11 cellular contexts compared by ENCODE assay signal in genomic region chr1:62212411-62212810, GRCh38. TPM values are rescaled to one million over a fixed set of nuclear protein-coding genes. Genes with fewer than 3 reads are reported as not detected.
"Had no signal": no experiment of that assay in that cellular context is flagged by ENCODE, and none has a peak within 500 bp of the region (broad histone marks: within the 10 kb centered on the region; RNA-seq: fewer than 3 reads in every experiment).

No MANE protein-coding gene starts in this region.

- H3K36me3 ChIP-seq: HAP-1 had no signal

- H3K4me3 Mint-ChIP-seq: HFFc6, IgD-negative memory B cell had no signal

- H3K4me3 ChIP-seq: GM23248, HAP-1 had no signal

- H3K9ac ChIP-seq: GM23248 had no signal

- H3K4me1 ChIP-seq: HAP-1 had no signal

- DNase-seq: GM23248, H7, HFFc6, KBM-7 had no signal

- ATAC-seq: HCT116, HepG2 had no signal

- H3K27ac Mint-ChIP-seq: HFFc6, IgD-negative memory B cell had no signal

- H3K27ac ChIP-seq: GM23248, HL-60 had no signal

- H2AFZ ChIP-seq: GM23248 had no signal

- H3K27me3 Mint-ChIP-seq: IgD-negative memory B cell had no signal

RNA-seq across cellular contexts. Expression of gene L1TD1, which starts 17.8 kb away (rescaled TPM):
- total RNA-seq: H4, HepG2, HFFc6, HT1080 had no signal
- polyA plus RNA-seq: HepG2 had no signal
